ENCODE assay signal across 18 cellular contexts in genomic region chr18:75784413-75784812, GRCh38.
A peak's percentile ranks its signal among the peaks of the same experiment; 100 is the strongest.
DNase-seq lines count a peak whose midpoint lies in the region; ATAC-seq, FAIRE-seq and TF ChIP-seq lines count a peak whose summit lies in the region.
"Had no signal": no experiment of that assay in that cellular context is flagged by ENCODE, and none has a peak within 500 bp of the region (broad histone marks: within the 10 kb centered on the region; RNA-seq: fewer than 3 reads in every experiment).

No MANE protein-coding gene starts in this region.

- H3K36me3 Mint-ChIP-seq in nephron (ENCODE audit: low read depth): no peaks in the 10 kb centered on the region

- H3K4me1 ChIP-seq in mucosa of descending colon (ENCODE audit: low read depth) (no peaks in the 10 kb centered on the region), kidney (ENCODE audit: control insufficient read depth in 1 of 2, insufficient read depth in 1 of 2, low read depth in 1 of 2, low read length in 2 of 2) (no peaks in the 10 kb centered on the region)
- H3K4me1 ChIP-seq: SJSA1 had no signal

- H3K36me3 ChIP-seq in WERI-Rb-1 (no peaks in the 10 kb centered on the region), mucosa of descending colon (ENCODE audit: low read depth) (no peaks in the 10 kb centered on the region), kidney (ENCODE audit: control insufficient read depth in 1 of 2, insufficient read depth in 2 of 2, low read length in 2 of 2) (no peaks in the 10 kb centered on the region)
- H3K36me3 ChIP-seq: SJSA1 had no signal

- ATAC-seq in mucosa of descending colon: no peak

- H3K9ac ChIP-seq in kidney (ENCODE audit: low read length in 2 of 2): no peak overlapping the region

- peak overlapping the region; percentile 18 to 63 (median 44) for H3K4me3 Mint-ChIP-seq in nephron

- no peaks in the 10 kb centered on the region for H3K9me3 Mint-ChIP-seq in nephron

- peaks cover 2% of the 10 kb centered on the region for H3K9me3 ChIP-seq in WERI-Rb-1 (ENCODE audit: severe bottlenecking)
- H3K9me3 ChIP-seq in mucosa of descending colon: no peaks in the 10 kb centered on the region
- H3K9me3 ChIP-seq in kidney (ENCODE audit: control insufficient read depth in 1 of 2, low read length in 2 of 2): no peaks in the 10 kb centered on the region
- H3K9me3 ChIP-seq: SJSA1 had no signal

- DNase-seq in CMK (ENCODE audit: low read depth) (peak; percentile 20), NCI-H1092 (lab: John Stamatoyannopoulos, UW) (peak; percentile 63), WERI-Rb-1 (peak; percentile 77), NOMO-1 treated with DMSO at 0.1 percent for 48 hours (lab: John Stamatoyannopoulos, UW; ENCODE audit: unreplicated experiment) (no peak), mucosa of descending colon (no peak), kidney (no peak), activated gamma-delta T cell treated with Interleukin-2 at 50 U/mL for 16 hours (no peak)
- DNase-seq: activated effector memory CD4-positive, alpha-beta T cell treated with anti-CD3 and anti-CD28 coated beads, Interleukin-2, amount 50 U/mL, for 16 hours; effector memory CD4-positive, alpha-beta T cell; NK-92 treated with Interleukin-12 subunit alpha and Interleukin-12 subunit beta, amount 100 ng/mL, for 24 hours; stimulated activated CD4-positive, alpha-beta T cell treated with anti-CD3 and anti-CD28 coated beads, Interleukin-4, amount 100 ng/mL, for 24 hours had no signal

- H3K27ac ChIP-seq in WERI-Rb-1: peak overlapping the region; percentile 90
- no peak overlapping the region for H3K27ac ChIP-seq in kidney (ENCODE audit: low read depth in 2 of 2, low read length in 2 of 2)
- H3K27ac ChIP-seq: SJSA1 had no signal

- no peaks in the 10 kb centered on the region for H3K27me3 ChIP-seq in WERI-Rb-1 (ENCODE audit: insufficient read depth, low read depth, severe bottlenecking)
- H3K27me3 ChIP-seq: SJSA1 had no signal

- intact Hi-C loops in mucosa of descending colon (cut with DNase I, micrococcal nuclease): no loop called here
- intact Hi-C loops in kidney (cut with DNase I): no loop called here

- no peak for FAIRE-seq in kidney (lab: Jason Lieb, UNC)
- FAIRE-seq: bronchial epithelial cell, frontal cortex, GM12892, islet of Langerhans, urothelium cell line had no signal

- no peaks in the 10 kb centered on the region for H3K27me3 Mint-ChIP-seq in nephron (ENCODE audit: low read depth)

- TF ChIP-seq CTCF in WERI-Rb-1 (IDR thresholded peaks at IDR 0.05; ENCODE audit: low read depth, low read length): no peak
- TF ChIP-seq CTCF in nephron (IDR thresholded peaks at IDR 0.05; ENCODE audit: unreplicated experiment in 3 of 3): no peak
- TF ChIP-seq CTCF in mucosa of descending colon (IDR thresholded peaks at IDR 0.05): no peak
- no peak for TF ChIP-seq CTCF in kidney (IDR thresholded peaks at IDR 0.05; ENCODE audit: borderline replicate concordance, extremely low read depth, insufficient read depth)

- peak overlapping the region; percentile 45 for H3K4me3 ChIP-seq in WERI-Rb-1 (ENCODE audit: low read depth, low read length)
- no peak overlapping the region for H3K4me3 ChIP-seq in mucosa of descending colon
- no peak overlapping the region for H3K4me3 ChIP-seq in kidney (ENCODE audit: low read length in 2 of 2)
- H3K4me3 ChIP-seq: SJSA1 had no signal

- peak overlapping the region; percentile 67 to 75 (median 72) for H3K27ac Mint-ChIP-seq in nephron

- H3K4me1 Mint-ChIP-seq in nephron: peaks cover 28% of the 10 kb centered on the region

Comparison
In these comparisons a context has a peak if more than half of its experiments do, and no peak if none do; other contexts are left out.
1. DNase-seq: peak in CMK (single experiment), NCI-H1092 (single experiment) and WERI-Rb-1 (single experiment); none in NOMO-1 treated with DMSO at 0.1 percent for 48 hours (single experiment), mucosa of descending colon (0 of 3), kidney (single experiment) and activated gamma-delta T cell treated with Interleukin-2 at 50 U/mL for 16 hours (single experiment).